21 cellular contexts compared by ENCODE assay signal in the genomic region with DNA sequence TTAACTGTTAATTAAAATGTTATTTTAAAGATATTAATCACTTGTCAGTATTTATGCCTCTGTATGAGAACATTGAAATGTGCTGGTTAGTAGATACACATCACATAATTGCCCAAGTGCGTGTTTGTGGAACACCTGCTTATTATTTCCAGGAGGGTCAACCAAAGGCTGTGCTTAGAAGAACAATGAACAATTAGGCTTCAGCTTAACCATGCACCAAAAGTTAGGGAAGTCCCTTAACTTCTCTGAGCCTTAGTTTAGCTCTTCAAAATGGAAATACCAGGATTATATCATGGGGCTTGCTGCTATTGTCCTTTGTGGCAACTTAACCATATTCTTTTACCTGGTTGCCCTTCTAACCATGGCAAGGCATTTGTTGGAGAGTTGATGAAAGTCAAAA. TPM values are rescaled to one million over a fixed set of nuclear protein-coding genes. Genes with fewer than 3 reads are reported as not detected.
"Had no signal": no experiment of that assay in that cellular context is flagged by ENCODE, and none has a peak within 500 bp of the region (broad histone marks: within the 10 kb centered on the region; RNA-seq: fewer than 3 reads in every experiment).

No MANE protein-coding gene starts in this region.

- ATAC-seq: left colon; left lung; mucosa of descending colon; naive thymus-derived CD4-positive, alpha-beta T cell; natural killer cell treated with Interleukin-12 subunit alpha and Interleukin-12 subunit beta and Interleukin-15 and Interleukin-18, amount 100 ng/mL, for 72 hours; right lobe of liver; stimulated activated memory B cell treated with anti-CD40 and anti-IgM and Interleukin-4, amounts not matched to agents 10 μg/mL and 1 μg/mL and 100 μg/mL, for 72 hours; stimulated activated naive CD8-positive, alpha-beta T cell treated with anti-CD3 and anti-CD28 coated beads, Interleukin-15, amount 100 ng/mL, for 72 hours had no signal

- FAIRE-seq: islet of Langerhans, kidney had no signal

- DNase-seq: hypothalamus; immature natural killer cell; kidney; left colon; left lung; midbrain; mucosa of descending colon; naive thymus-derived CD4-positive, alpha-beta T cell; ovary; right lobe of liver; stimulated activated CD4-positive, alpha-beta T cell treated with anti-CD3 and anti-CD28 coated beads, Interleukin-1b, Interleukin-23, amount 100 ng/mL, for 48 hours; stimulated activated CD4-positive, alpha-beta T cell treated with anti-CD3 and anti-CD28 coated beads, Interleukin-2, amount 100 ng/mL, for 48 hours; stimulated activated CD4-positive, alpha-beta T cell treated with anti-CD3 and anti-CD28 coated beads, Interleukin-4, amount 100 ng/mL, for 4 hours; stimulated activated CD8-positive, alpha-beta memory T cell treated with anti-CD3 and anti-CD28 coated beads, Interleukin-4, amount 100 ng/mL, for 48 hours; stimulated activated naive CD4-positive, alpha-beta T cell treated with Interleukin-2 at 50 U/mL for 16 hours; stimulated activated naive CD8-positive, alpha-beta T cell treated with anti-CD3 and anti-CD28 coated beads, Interleukin-15, amount 100 ng/mL, for 72 hours; substantia nigra; uterus had no signal

RNA-seq across cellular contexts. Expression of a gene that starts 43.0 kb away (rescaled TPM):
- total RNA-seq: naive thymus-derived CD4-positive, alpha-beta T cell; natural killer cell treated with Interleukin-12 subunit alpha and Interleukin-12 subunit beta and Interleukin-15 and Interleukin-18, amount 100 ng/mL, for 72 hours had no signal
